ENCODE assay signal across 10 cellular contexts in the genomic region with DNA sequence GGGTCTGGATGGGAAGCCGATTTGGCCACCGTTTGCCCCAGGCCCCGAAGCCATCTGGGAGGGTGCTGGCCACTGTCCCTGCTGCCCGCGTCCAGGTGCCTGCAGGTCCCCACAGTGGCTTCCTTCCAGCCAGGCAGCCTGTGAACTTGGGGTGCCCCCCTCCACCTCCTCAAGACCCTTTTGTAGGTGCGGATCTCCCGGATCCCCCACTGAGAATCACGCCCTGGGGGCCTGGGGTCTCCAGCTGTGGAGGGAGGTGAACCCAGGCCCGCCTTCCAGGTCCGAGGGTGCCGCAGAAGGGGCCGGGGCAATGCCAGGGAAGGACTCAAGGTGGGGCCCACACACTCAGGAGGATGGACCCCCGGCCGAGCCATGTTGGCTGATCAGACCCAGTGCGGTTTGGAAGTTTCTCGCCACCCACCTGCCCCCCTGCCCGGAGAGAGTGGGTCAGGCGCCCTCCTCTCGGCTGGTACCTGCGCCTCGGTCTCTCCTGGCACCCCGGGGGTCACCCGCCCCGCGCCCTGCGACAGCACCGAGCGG. TPM values are rescaled to one million over a fixed set of nuclear protein-coding genes. Genes with fewer than 3 reads are reported as not detected.
A peak's percentile ranks its signal among the peaks of the same experiment; 100 is the strongest.
DNase-seq lines count a peak whose midpoint lies in the region; ATAC-seq and TF ChIP-seq lines count a peak whose summit lies in the region.
"Had no signal": no experiment of that assay in that cellular context is flagged by ENCODE, and none has a peak within 500 bp of the region (broad histone marks: within the 10 kb centered on the region; RNA-seq: fewer than 3 reads in every experiment).

No MANE protein-coding gene starts in this region.

- no peaks in the 10 kb centered on the region for H3K9me2 ChIP-seq in PC-3 (replicated peaks; ENCODE audit: low read length)

- H3K9ac ChIP-seq in PC-3 (ENCODE audit: low read length) = peak overlapping the region; percentile 70

- BruUV-seq in PC-3 (replicated peaks; lab: Mats Ljungman, UMichigan) = TSS peak; percentile 21

- H3K36me3 ChIP-seq in PC-3 (ENCODE audit: low read depth, low read length) (no peaks in the 10 kb centered on the region), esophagus squamous epithelium (no peaks in the 10 kb centered on the region), osteoblast (ENCODE audit: insufficient read depth, low read length) (no peaks in the 10 kb centered on the region)

- DNase-seq in DMS79 (lab: John Stamatoyannopoulos, UW) = peak; percentile 25
- no peak for DNase-seq in PC-3
- DNase-seq in esophagus squamous epithelium (lab: John Stamatoyannopoulos, UW) = no peak
- DNase-seq in osteoblast (ENCODE audit: insufficient read length, low spot score, missing footprints) = peak; percentile 80
- DNase-seq in NCI-H1436 treated with DMSO at 0.1 percent for 48 hours (lab: John Stamatoyannopoulos, UW) = no peak
- no peak for DNase-seq in stimulated activated naive CD4-positive, alpha-beta T cell treated with Interleukin-2 at 50 U/mL for 16 hours (lab: John Stamatoyannopoulos, UW)
- DNase-seq in activated naive CD4-positive, alpha-beta T cell (lab: John Stamatoyannopoulos, UW) = no peak
- DNase-seq: NCI-H1694 had no signal

- H3K4me3 ChIP-seq in PC-3 (ENCODE audit: low read length) (peak overlapping the region; percentile 85), esophagus squamous epithelium (peak overlapping the region; percentile 20 to 67 (median 48)), osteoblast (ENCODE audit: insufficient read depth, low read length) (peak overlapping the region; percentile 70)

- H3K4me1 ChIP-seq in PC-3 (ENCODE audit: insufficient read depth, low read length) (peaks cover 25% of the 10 kb centered on the region), esophagus squamous epithelium (peaks cover 32 to 76% (median 43%) of the 10 kb centered on the region in 3 donors), osteoblast (ENCODE audit: insufficient read depth, low read length) (peaks cover 15% of the 10 kb centered on the region)

- CTCF ChIA-PET in PC-3 (lab: Charles Lee) = interaction anchor here (0.6 kb wide), 1 partner anchor 499 kb away, joined by 6 read pairs; a partner anchor contains a TSS

- H3K79me2 ChIP-seq in PC-3 (ENCODE audit: low read length) (no peaks in the 10 kb centered on the region; the same call in 1 of the 2 replicates), osteoblast (ENCODE audit: insufficient read depth, low read length) (no peaks in the 10 kb centered on the region)

- H3K9me3 ChIP-seq in PC-3 (ENCODE audit: low read length) (no peaks in the 10 kb centered on the region), esophagus squamous epithelium (no peaks in the 10 kb centered on the region), osteoblast (ENCODE audit: low read depth, low read length) (no peaks in the 10 kb centered on the region)

- no peaks in the 10 kb centered on the region for H3K27me3 ChIP-seq in PC-3 (ENCODE audit: low read length)
- peaks cover 0 to 93% (median 9%) of the 10 kb centered on the region in 4 donors for H3K27me3 ChIP-seq in esophagus squamous epithelium
- peaks cover 6% of the 10 kb centered on the region for H3K27me3 ChIP-seq in osteoblast (ENCODE audit: insufficient read depth, low read length)

- TF ChIP-seq POLR2A in esophagus squamous epithelium (IDR thresholded peaks at IDR 0.05) = no peak

- intact Hi-C loops in PC-3 (cut with micrococcal nuclease) (loop anchor here (2.0 to 5.0 kb wide), 5 partner anchors 45 to 1068 kb away; a partner anchor contains a TSS), esophagus squamous epithelium (cut with DNase I) (loop anchor here (10.0 kb wide), 2 partner anchors 215 to 725 kb away; no protein-coding TSS in a partner anchor)

- no peak for TF ChIP-seq CTCF in PC-3 (conservative IDR thresholded peaks at IDR 0.05; ENCODE audit: low read depth, low read length)
- no peak for TF ChIP-seq CTCF in esophagus squamous epithelium (IDR thresholded peaks at IDR 0.05)
- TF ChIP-seq CTCF in osteoblast (IDR thresholded peaks at IDR 0.05; ENCODE audit: extremely low read depth, low read depth, low read length) = no peak

- POLR2A ChIA-PET in PC-3 (lab: Charles Lee; ENCODE audit: unreplicated experiment) = interaction anchor here (0.6 kb wide), 1 partner anchor 8 kb away, joined by 3 read pairs; no protein-coding TSS in a partner anchor

- no peaks in the 10 kb centered on the region for H3F3A ChIP-seq in PC-3 (ENCODE audit: low read length, unreplicated experiment)

- H3K4me2 ChIP-seq in PC-3 (ENCODE audit: low read length) (peak overlapping the region; percentile 94), osteoblast (ENCODE audit: insufficient read depth, low read length) (peak overlapping the region; percentile 86)

- H2AFZ ChIP-seq in PC-3 (ENCODE audit: low read length) = peak overlapping the region; percentile 91
- H2AFZ ChIP-seq in osteoblast (ENCODE audit: low read length) = no peak overlapping the region

- H4K20me1 ChIP-seq in PC-3 (ENCODE audit: low read length) (no peaks in the 10 kb centered on the region), osteoblast (ENCODE audit: insufficient read depth, low read length) (no peaks in the 10 kb centered on the region)

- WGBS in esophagus squamous epithelium, 2 donors = 4 to 18% methylated on average over 2 to 15 of the region's 28 CpGs

- ATAC-seq in PC-3 (peak; percentile 2), GM21528 (IDR thresholded peaks at IDR 0.05; ENCODE audit: low FRiP score, unreplicated experiment) (no peak)

- no peak overlapping the region for H3K27ac ChIP-seq in PC-3 (ENCODE audit: low read length)
- H3K27ac ChIP-seq in esophagus squamous epithelium = peak overlapping the region; percentile 6 to 83 (median 54)
- H3K27ac ChIP-seq in osteoblast (ENCODE audit: low read depth, low read length) = no peak overlapping the region

RNA-seq across cellular contexts. Expression of a gene that starts 1.7 kb away (rescaled TPM):
- total RNA-seq in PC-3 (2014; rRNA removed) (30.2 and 31.8 TPM in 2 replicates), esophagus squamous epithelium (1 to 10 TPM; 1.3 to 3.1 (median 1.9) TPM), osteoblast (10.5 and 11.2 TPM in 2 replicates)
- total RNA-seq: activated naive CD4-positive, alpha-beta T cell treated with anti-CD3 and anti-CD28 coated beads for 36 hours had no signal

Comparison
In these comparisons a context has a peak if more than half of its experiments do, and no peak if none do; other contexts are left out.
1. DNase-seq: peak in DMS79 (single experiment) and osteoblast (single experiment); none in PC-3 (single experiment), esophagus squamous epithelium (single experiment), NCI-H1436 treated with DMSO at 0.1 percent for 48 hours (single experiment), stimulated activated naive CD4-positive, alpha-beta T cell treated with Interleukin-2 at 50 U/mL for 16 hours (single experiment) and activated naive CD4-positive, alpha-beta T cell (0 of 4).
2. H3K27ac ChIP-seq: peak in esophagus squamous epithelium (4 of 4); none in PC-3 (single experiment) and osteoblast (single experiment).
3. Peak in every context shown above with its lines, with median percentiles within 50 percentile points of each other: H3K4me3 ChIP-seq.